In genomic region chr18:76443519-76444435, GRCh38 we compare ENCODE assay signal across 18 cellular contexts. TPM values are rescaled to one million over a fixed set of nuclear protein-coding genes. Genes with fewer than 3 reads are reported as not detected.
DNase-seq lines count a peak whose midpoint lies in the region; ATAC-seq and TF ChIP-seq lines count a peak whose summit lies in the region.
"Had no signal": no experiment of that assay in that cellular context is flagged by ENCODE, and none has a peak within 500 bp of the region (broad histone marks: within the 10 kb centered on the region; RNA-seq: fewer than 3 reads in every experiment).

No MANE protein-coding gene starts in this region.

- no peak overlapping the region for H3K27ac Mint-ChIP-seq in activated naive CD4-positive, alpha-beta T cell treated with anti-CD3 and anti-CD28 coated beads, Interleukin-2, amount 10 ng/mL, durations not matched to agents 7 days and 5 days
- peak overlapping the region; percentile 90 for H3K27ac Mint-ChIP-seq in nephron progenitor cell
- H3K27ac Mint-ChIP-seq: activated CD4-positive, alpha-beta T cell treated with anti-CD3 and anti-CD28 coated beads, Interleukin-2, amount 10 ng/mL, durations not matched to agents 7 days and 5 days had no signal

- no peaks in the 10 kb centered on the region for H3K36me3 Mint-ChIP-seq in activated naive CD4-positive, alpha-beta T cell treated with anti-CD3 and anti-CD28 coated beads, Interleukin-2, amount 10 ng/mL, durations not matched to agents 7 days and 5 days
- peaks cover 52% of the 10 kb centered on the region for H3K36me3 Mint-ChIP-seq in nephron progenitor cell (ENCODE audit: low read depth)

- no peak overlapping the region for H3K4me3 ChIP-seq in uterus
- H3K4me3 ChIP-seq: esophagus squamous epithelium, heart left ventricle had no signal

- CTCF ChIA-PET in activated naive CD4-positive, alpha-beta T cell treated with anti-CD3 and anti-CD28 coated beads, Interleukin-2, amount 10 ng/mL, durations not matched to agents 7 days and 5 days (lab: Charles Lee), result no interaction called here

- peak overlapping the region; percentile 91 to 94 for H3K27ac ChIP-seq in uterus
- H3K27ac ChIP-seq: heart left ventricle had no signal

- H3K9me3 Mint-ChIP-seq in activated naive CD4-positive, alpha-beta T cell treated with anti-CD3 and anti-CD28 coated beads, Interleukin-2, amount 10 ng/mL, durations not matched to agents 7 days and 5 days, result no peaks in the 10 kb centered on the region
- no peaks in the 10 kb centered on the region for H3K9me3 Mint-ChIP-seq in nephron progenitor cell
- H3K9me3 Mint-ChIP-seq: activated CD4-positive, alpha-beta T cell treated with anti-CD3 and anti-CD28 coated beads, Interleukin-2, amount 10 ng/mL, durations not matched to agents 7 days and 5 days; activated naive CD8-positive, alpha-beta T cell treated with anti-CD3 and anti-CD28 coated beads, Interleukin-2, amount 50 U/mL, for 24 hours; activated T-cell treated with anti-CD3 and anti-CD28 coated beads, Interleukin-2, amount 50 U/mL, for 4 hours; naive B cell had no signal

- no peaks in the 10 kb centered on the region for H3K4me1 Mint-ChIP-seq in activated naive CD4-positive, alpha-beta T cell treated with anti-CD3 and anti-CD28 coated beads, Interleukin-2, amount 10 ng/mL, durations not matched to agents 7 days and 5 days
- H3K4me1 Mint-ChIP-seq in nephron progenitor cell, result peaks cover 79% of the 10 kb centered on the region

- no peak for TF ChIP-seq CTCF in nephron progenitor cell (IDR thresholded peaks at IDR 0.05)
- no peak for TF ChIP-seq CTCF in uterus (IDR thresholded peaks at IDR 0.05)

- ATAC-seq in GM21447 (IDR thresholded peaks at IDR 0.05; ENCODE audit: unreplicated experiment) (no peak), GM18858 (IDR thresholded peaks at IDR 0.05; ENCODE audit: unreplicated experiment) (no peak)
- ATAC-seq: activated naive CD8-positive, alpha-beta T cell treated with anti-CD3 and anti-CD28 coated beads, Interleukin-2, amount 50 U/mL, for 24 hours; activated T-cell treated with anti-CD3 and anti-CD28 coated beads, Interleukin-2, amount 50 U/mL, for 4 hours; heart left ventricle had no signal

- no peaks in the 10 kb centered on the region for H3K27me3 ChIP-seq in uterus
- H3K27me3 ChIP-seq: esophagus squamous epithelium, heart left ventricle had no signal

- H3K36me3 ChIP-seq in uterus, result no peaks in the 10 kb centered on the region

- H3K27me3 Mint-ChIP-seq in activated naive CD4-positive, alpha-beta T cell treated with anti-CD3 and anti-CD28 coated beads, Interleukin-2, amount 10 ng/mL, durations not matched to agents 7 days and 5 days, result no peaks in the 10 kb centered on the region
- H3K27me3 Mint-ChIP-seq in nephron progenitor cell (ENCODE audit: low read depth, poor library complexity), result no peaks in the 10 kb centered on the region
- H3K27me3 Mint-ChIP-seq: activated CD4-positive, alpha-beta T cell treated with anti-CD3 and anti-CD28 coated beads, Interleukin-2, amount 10 ng/mL, durations not matched to agents 7 days and 5 days; activated naive CD8-positive, alpha-beta T cell treated with anti-CD3 and anti-CD28 coated beads, Interleukin-2, amount 50 U/mL, for 24 hours; naive B cell had no signal

- no peaks in the 10 kb centered on the region for H3K9me3 ChIP-seq in uterus
- H3K9me3 ChIP-seq: esophagus squamous epithelium, heart left ventricle had no signal

- DNase-seq in activated naive CD4-positive, alpha-beta T cell treated with anti-CD3 and anti-CD28 coated beads, Interleukin-2, amount 10 ng/mL, durations not matched to agents 7 days and 5 days, result peak; percentile 5
- no peak for DNase-seq in activated naive CD4-positive, alpha-beta T cell treated with anti-CD3 and anti-CD28 coated beads, Interleukin-2, amount 50 U/mL, for 16 hours
- peak; percentile 48 for DNase-seq in SK-N-DZ (ENCODE audit: low spot score)
- DNase-seq in nephron progenitor cell, result no peak
- DNase-seq in uterus, result no peak
- no peak for DNase-seq in NCI-H2227 (lab: John Stamatoyannopoulos, UW; ENCODE audit: unreplicated experiment)
- DNase-seq: activated CD4-positive, alpha-beta T cell treated with anti-CD3 and anti-CD28 coated beads, Interleukin-2, amount 10 ng/mL, durations not matched to agents 7 days and 5 days; activated naive CD8-positive, alpha-beta T cell treated with anti-CD3 and anti-CD28 coated beads, Interleukin-2, amount 50 U/mL, for 24 hours; activated T-cell treated with anti-CD3 and anti-CD28 coated beads, Interleukin-2, amount 50 U/mL, for 4 hours; COR-L47; esophagus squamous epithelium; naive B cell; NCI-H2029 treated with DMSO at 0.1 percent for 48 hours; stimulated activated naive CD4-positive, alpha-beta T cell treated with Interleukin-2 at 50 U/mL for 16 hours; SW 1271 had no signal

- no peak for TF ChIP-seq POLR2A in uterus (IDR thresholded peaks at IDR 0.05)

- intact Hi-C loops in uterus (cut with DNase I; ENCODE audit: low total_unique reads), result no loop called here

- H3K4me1 ChIP-seq in uterus, result peaks cover 14 to 16% of the 10 kb centered on the region in 2 donors

- no peak overlapping the region for H3K4me3 Mint-ChIP-seq in activated naive CD4-positive, alpha-beta T cell treated with anti-CD3 and anti-CD28 coated beads, Interleukin-2, amount 10 ng/mL, durations not matched to agents 7 days and 5 days
- H3K4me3 Mint-ChIP-seq in nephron progenitor cell, result no peak overlapping the region
- H3K4me3 Mint-ChIP-seq: activated CD4-positive, alpha-beta T cell treated with anti-CD3 and anti-CD28 coated beads, Interleukin-2, amount 10 ng/mL, durations not matched to agents 7 days and 5 days; activated naive CD8-positive, alpha-beta T cell treated with anti-CD3 and anti-CD28 coated beads, Interleukin-2, amount 50 U/mL, for 24 hours; activated T-cell treated with anti-CD3 and anti-CD28 coated beads, Interleukin-2, amount 50 U/mL, for 4 hours; naive B cell had no signal

RNA-seq across cellular contexts. Expression of gene ZNF516, which starts 51.3 kb away (rescaled TPM):
- polyA plus RNA-seq in SK-N-DZ (2014; cell fraction: cytosol; rRNA removed), result 18.9 and 25.6 TPM in 2 replicates
- 14.5 and 25.3 TPM in 2 replicates for polyA plus RNA-seq in SK-N-DZ (2014; cell fraction: nucleus; rRNA removed)
- total RNA-seq in uterus, result 100 to 1,000 TPM in 1 of 4 donors, 10 to 100 TPM in 3; 29.4 to 177 (median 65.7) TPM

Comparison
In these comparisons a context has a peak if more than half of its experiments do, and no peak if none do; other contexts are left out.
1. DNase-seq: peak in activated naive CD4-positive, alpha-beta T cell treated with anti-CD3 and anti-CD28 coated beads, Interleukin-2, amount 10 ng/mL, durations not matched to agents 7 days and 5 days (single experiment) and SK-N-DZ (single experiment); none in activated naive CD4-positive, alpha-beta T cell treated with anti-CD3 and anti-CD28 coated beads, Interleukin-2, amount 50 U/mL, for 16 hours (single experiment), nephron progenitor cell (single experiment), uterus (0 of 2) and NCI-H2227 (single experiment).